15 cellular contexts compared by ENCODE assay signal in genomic region chr21:44985441-44986401, GRCh38. TPM values are rescaled to one million over a fixed set of nuclear protein-coding genes. Genes with fewer than 3 reads are reported as not detected.
DNase-seq lines count a peak whose midpoint lies in the region; ATAC-seq and TF ChIP-seq lines count a peak whose summit lies in the region.
"Had no signal": no experiment of that assay in that cellular context is flagged by ENCODE, and none has a peak within 500 bp of the region (broad histone marks: within the 10 kb centered on the region; RNA-seq: fewer than 3 reads in every experiment).

No MANE protein-coding gene starts in this region.

- no peak overlapping the region for H3K4me3 Mint-ChIP-seq in CD14-positive monocyte
- H3K4me3 Mint-ChIP-seq: central memory CD8-positive, alpha-beta T cell; GM23338; stimulated activated memory B cell treated with anti-CD40 and anti-IgM and Interleukin-4, amounts not matched to agents 10 μg/mL and 1 μg/mL and 100 μg/mL, for 72 hours; type B pancreatic cell had no signal

- H3K36me3 Mint-ChIP-seq in CD14-positive monocyte, result no peaks in the 10 kb centered on the region
- H3K36me3 Mint-ChIP-seq: stimulated activated memory B cell treated with anti-CD40 and anti-IgM and Interleukin-4, amounts not matched to agents 10 μg/mL and 1 μg/mL and 100 μg/mL, for 72 hours; type B pancreatic cell had no signal

- H3K27me3 Mint-ChIP-seq in CD14-positive monocyte (ENCODE audit: low read depth in 3 of 3), result peaks cover 0 to 5% (median 3%) of the 10 kb centered on the region in 3 donors
- H3K27me3 Mint-ChIP-seq: central memory CD8-positive, alpha-beta T cell had no signal

- TF ChIP-seq CTCF in CD14-positive monocyte (IDR thresholded peaks at IDR 0.05), result no peak

- H3K4me1 Mint-ChIP-seq in CD14-positive monocyte, result no peaks in the 10 kb centered on the region
- H3K4me1 Mint-ChIP-seq: central memory CD8-positive, alpha-beta T cell; GM23338 had no signal

- intact Hi-C loops in CD14-positive monocyte (cut with micrococcal nuclease), result no loop called here
- intact Hi-C loops in cardiac septum (cut with DNase I), result no loop called here
- intact Hi-C loops in posterior cingulate gyrus (cut with DNase I), result no loop called here

- DNase-seq in CD14-positive monocyte (ENCODE audit: low spot score) (peak; percentile 41), NCI-H1694 treated with DMSO at 0.1 percent for 48 hours (lab: John Stamatoyannopoulos, UW) (peak; percentile 51), cardiac septum (ENCODE audit: low spot score) (peak; percentile 71), posterior cingulate gyrus (peak in 6 of 10 donors; percentile 2 to 83 (median 37)), NCI-H1105 (lab: John Stamatoyannopoulos, UW) (no peak), NCI-H345 treated with DMSO at 0.1 percent for 48 hours (lab: John Stamatoyannopoulos, UW; ENCODE audit: unreplicated experiment) (no peak)
- DNase-seq: activated CD4-positive, alpha-beta T cell treated with anti-CD3 and anti-CD28 coated beads, Interleukin-2, amount 50 U/mL, for 48 hours; DMS153 had no signal

- no peak for ATAC-seq in HG03571 (IDR thresholded peaks at IDR 0.05; ENCODE audit: unreplicated experiment)
- ATAC-seq in HG02973 (IDR thresholded peaks at IDR 0.05; ENCODE audit: unreplicated experiment), result no peak
- ATAC-seq: Panc1; stimulated activated memory B cell treated with anti-CD40 and anti-IgM and Interleukin-4, amounts not matched to agents 10 μg/mL and 1 μg/mL and 100 μg/mL, for 72 hours had no signal

- H3K27ac Mint-ChIP-seq in CD14-positive monocyte, result no peak overlapping the region
- H3K27ac Mint-ChIP-seq: GM23338; stimulated activated memory B cell treated with anti-CD40 and anti-IgM and Interleukin-4, amounts not matched to agents 10 μg/mL and 1 μg/mL and 100 μg/mL, for 72 hours; type B pancreatic cell had no signal

- no peaks in the 10 kb centered on the region for H3K9me3 Mint-ChIP-seq in CD14-positive monocyte
- H3K9me3 Mint-ChIP-seq: central memory CD8-positive, alpha-beta T cell; GM23338; stimulated activated memory B cell treated with anti-CD40 and anti-IgM and Interleukin-4, amounts not matched to agents 10 μg/mL and 1 μg/mL and 100 μg/mL, for 72 hours; type B pancreatic cell had no signal

RNA-seq across cellular contexts. Expression of gene SLX9, which starts 45.9 kb away (rescaled TPM):
- 1 to 10 TPM; 7.5 to 9.0 TPM for polyA plus RNA-seq in CD14-positive monocyte
- 35.8 TPM for total RNA-seq in cardiac septum

Comparison
In these comparisons a context has a peak if more than half of its experiments do, and no peak if none do; other contexts are left out.
1. DNase-seq: peak in CD14-positive monocyte (single experiment), NCI-H1694 treated with DMSO at 0.1 percent for 48 hours (single experiment), cardiac septum (single experiment) and posterior cingulate gyrus (6 of 10); none in NCI-H1105 (single experiment) and NCI-H345 treated with DMSO at 0.1 percent for 48 hours (single experiment).